In the genomic region with DNA sequence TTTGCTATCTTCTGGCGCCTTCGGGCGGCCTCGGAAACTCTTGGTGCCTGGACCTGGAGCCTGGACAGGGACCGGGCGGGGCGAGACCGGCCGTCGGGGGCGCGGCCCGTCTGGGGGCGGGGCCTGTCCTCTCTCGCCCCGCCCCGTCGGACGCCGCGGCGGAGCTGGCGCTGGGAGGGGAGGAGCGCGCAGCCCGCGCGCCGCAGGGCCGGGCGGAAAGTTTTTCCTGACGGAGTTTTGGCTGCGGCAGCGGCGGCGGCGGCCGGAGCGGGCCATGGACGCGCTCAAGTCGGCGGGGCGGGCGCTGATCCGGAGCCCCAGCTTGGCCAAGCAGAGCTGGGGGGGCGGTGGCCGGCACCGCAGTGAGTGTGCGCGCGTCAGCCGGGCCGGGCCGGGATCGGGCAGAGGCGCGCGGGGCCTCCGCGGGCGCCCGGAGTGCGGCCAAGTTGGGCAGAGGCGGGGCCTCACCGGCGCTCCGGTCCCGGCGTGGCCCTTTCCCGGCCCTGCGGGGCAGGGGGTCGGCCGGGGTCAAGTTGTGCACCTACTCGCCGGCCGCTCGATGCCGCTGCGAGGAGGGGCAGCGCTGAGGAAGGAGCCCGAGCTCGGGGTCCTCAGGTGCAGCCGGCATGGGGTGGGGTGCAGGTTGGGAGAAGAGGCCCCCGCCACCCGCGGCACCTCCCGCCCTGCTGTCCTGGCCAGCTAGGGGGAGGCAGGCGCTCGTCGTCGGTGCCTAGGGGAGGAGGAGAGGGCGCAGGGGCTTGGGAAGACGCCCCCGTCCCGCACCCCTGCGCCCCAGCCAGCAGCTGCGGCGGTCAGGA, we compare ENCODE assay signal across 8 cellular contexts. TPM values are rescaled to one million over a fixed set of nuclear protein-coding genes. Genes with fewer than 3 reads are reported as not detected.
DNase-seq lines count a peak whose midpoint lies in the region; ATAC-seq, FAIRE-seq and TF ChIP-seq lines count a peak whose summit lies in the region.

A gene with protein sequence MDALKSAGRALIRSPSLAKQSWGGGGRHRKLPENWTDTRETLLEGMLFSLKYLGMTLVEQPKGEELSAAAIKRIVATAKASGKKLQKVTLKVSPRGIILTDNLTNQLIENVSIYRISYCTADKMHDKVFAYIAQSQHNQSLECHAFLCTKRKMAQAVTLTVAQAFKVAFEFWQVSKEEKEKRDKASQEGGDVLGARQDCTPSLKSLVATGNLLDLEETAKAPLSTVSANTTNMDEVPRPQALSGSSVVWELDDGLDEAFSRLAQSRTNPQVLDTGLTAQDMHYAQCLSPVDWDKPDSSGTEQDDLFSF (plus strand): TSS at position 182 of the 818 bp plus-strand sequence. CDS start 93 bp downstream, at position 275.

- H3K36me3 Mint-ChIP-seq in CD14-positive monocyte (peaks cover 0 to 6% of the 10 kb centered on the region in 2 donors), type B pancreatic cell (no peaks in the 10 kb centered on the region)

- peak within 1 kb of the TSS; percentile 48 to 95 (median 65) for H3K4me3 ChIP-seq in adrenal gland
- peak within 1 kb of the TSS; percentile 82 to 99 (median 94) for H3K4me3 ChIP-seq in heart left ventricle
- peak within 1 kb of the TSS; percentile 87 to 98 (median 96) for H3K4me3 ChIP-seq in pancreas

- H3K27me3 ChIP-seq in adrenal gland (no peaks in the 10 kb centered on the region), heart left ventricle (no peaks in the 10 kb centered on the region), pancreas (no peaks in the 10 kb centered on the region)

- H3K27ac ChIP-seq in adrenal gland (peak within 1 kb of the TSS in 4 of 5 donors; percentile 85 to 96 (median 89)), heart left ventricle (peak within 1 kb of the TSS; percentile 43 to 96 (median 88)), pancreas (peak within 1 kb of the TSS; percentile 78 to 91 (median 83))

- TF ChIP-seq POLR2A in adrenal gland (IDR thresholded peaks at IDR 0.05), result peak; percentile 75 to 90
- peak; percentile 82 to 96 for TF ChIP-seq POLR2A in heart left ventricle (IDR thresholded peaks at IDR 0.05)

- TF ChIP-seq CTCF in CD14-positive monocyte (IDR thresholded peaks at IDR 0.05) (no peak), adrenal gland (IDR thresholded peaks at IDR 0.05) (peak in 2 of 6 experiments; percentile 8 to 10), heart left ventricle (IDR thresholded peaks at IDR 0.05) (peak in 2 of 12 donors; percentile 11 to 12), pancreas (IDR thresholded peaks at IDR 0.05) (no peak), type B pancreatic cell (conservative IDR thresholded peaks at IDR 0.05) (no peak)

- H3K27ac Mint-ChIP-seq in CD14-positive monocyte (peak within 1 kb of the TSS in 3 of 7 donors; percentile 23 to 49 (median 30)), type B pancreatic cell (peak within 1 kb of the TSS; percentile 29)

- peaks cover 41% of the 10 kb centered on the region for H3K4me1 Mint-ChIP-seq in CD14-positive monocyte
- H3K4me1 Mint-ChIP-seq in type B pancreatic cell (ENCODE audit: unreplicated experiment), result peaks cover 4% of the 10 kb centered on the region

- intact Hi-C loops in CD14-positive monocyte (cut with micrococcal nuclease) (loop anchor here in 1 of 2 donors (10.0 kb wide), 1 partner anchor 71 kb away; a partner anchor contains a TSS), adrenal gland (cut with DNase I) (no loop called here), heart left ventricle (cut with DNase I) (loop anchor here in 1 of 10 donors (10.0 kb wide), 1 partner anchor 151 kb away; no protein-coding TSS in a partner anchor), pancreas (cut with DNase I) (no loop called here)

- H3K36me3 ChIP-seq in adrenal gland (replicated peaks in 1 of 2) (no peaks in the 10 kb centered on the region), heart left ventricle (no peaks in the 10 kb centered on the region), pancreas (no peaks in the 10 kb centered on the region)

- H3K9me3 Mint-ChIP-seq in CD14-positive monocyte (peaks cover 0 to 2% (median 0%) of the 10 kb centered on the region in 7 donors), type B pancreatic cell (no peaks in the 10 kb centered on the region)

- peak; percentile 88 for ATAC-seq in GM19351 (IDR thresholded peaks at IDR 0.05; ENCODE audit: unreplicated experiment)
- ATAC-seq in heart left ventricle, result peak; percentile 79 to 96 (median 94)
- ATAC-seq in pancreas, result peak; percentile 82 to 90 (median 88)

- peaks cover 3 to 12% (median 5%) of the 10 kb centered on the region in 3 donors for H3K27me3 Mint-ChIP-seq in CD14-positive monocyte (ENCODE audit: low read depth in 3 of 3)
- H3K27me3 Mint-ChIP-seq in type B pancreatic cell, result peaks cover 6% of the 10 kb centered on the region

- DNase-seq in CD14-positive monocyte (ENCODE audit: low spot score), result peak; percentile 59
- peak; percentile 72 for DNase-seq in HK-2 (ENCODE audit: unreplicated experiment)
- peak; percentile 37 for DNase-seq in SW480 (ENCODE audit: low spot score)
- peak; percentile 70 to 82 (median 75) for DNase-seq in adrenal gland
- DNase-seq in heart left ventricle, result peak; percentile 82 to 92 (median 83)
- DNase-seq in pancreas, result peak; percentile 69 to 94 (median 86)
- peak; percentile 87 for DNase-seq in type B pancreatic cell (ENCODE audit: extremely low spot score, unreplicated experiment)

- FAIRE-seq in pancreas (lab: Jason Lieb, UNC), result no peak

- no peaks in the 10 kb centered on the region for H3K9me3 ChIP-seq in adrenal gland (replicated peaks in 1 of 3)
- H3K9me3 ChIP-seq in heart left ventricle, result no peaks in the 10 kb centered on the region
- H3K9me3 ChIP-seq in pancreas, result no peaks in the 10 kb centered on the region

- H3K4me3 Mint-ChIP-seq in CD14-positive monocyte (peak within 1 kb of the TSS; percentile 73 to 87), type B pancreatic cell (peak within 1 kb of the TSS; percentile 84)

- peaks cover 0 to 32% of the 10 kb centered on the region in 2 donors for H3K4me1 ChIP-seq in adrenal gland (replicated peaks in 1 of 2)
- peaks cover 3 to 48% (median 33%) of the 10 kb centered on the region in 12 donors for H3K4me1 ChIP-seq in heart left ventricle
- peaks cover 11 to 33% (median 19%) of the 10 kb centered on the region in 3 donors for H3K4me1 ChIP-seq in pancreas

- 0 to 1% (median 0%) methylated on average over 29 to 98 of the region's 99 CpGs; no CpG with 5 or more reads in 1 of the 4 donors for WGBS in adrenal gland, 4 donors
- WGBS in heart left ventricle, 4 donors, result 0 to 1% (median 1%) methylated on average over 17 to 99 of the region's 99 CpGs
- WGBS in pancreas, 2 donors, result 0 to 1% methylated on average over 74 to 99 of the region's 99 CpGs

RNA-seq across cellular contexts. Expression of the gene that starts here (rescaled TPM):
- polyA plus RNA-seq in CD14-positive monocyte (10 to 100 TPM; 14.6 to 18.5 TPM), adrenal gland (10 to 100 TPM; 19.0 to 25.6 (median 21.4) TPM), heart left ventricle (10 to 100 TPM in 1 of 2 donors, 1 to 10 TPM in 1; 9.0 to 15.4 TPM), pancreas (10 to 100 TPM; 27.1 to 71.9 TPM)
- total RNA-seq in adrenal gland (10 to 100 TPM; 26.3 to 39.1 (median 29.0) TPM), heart left ventricle (10 to 100 TPM in 8 of 9 donors, 1 to 10 TPM in 1; 9.9 to 17.4 (median 13.3) TPM), pancreas (10 to 100 TPM; 21.0 to 25.9 (median 23.6) TPM), type B pancreatic cell (ENCODE audit: low replicate concordance) (20.7 and 21.3 TPM in 2 replicates)

Comparison
In these comparisons a context has a peak if more than half of its experiments do, and no peak if none do; other contexts are left out.
1. Peak in every context shown above with its lines: DNase-seq, ATAC-seq, H3K4me3 ChIP-seq and H3K27ac ChIP-seq.
2. DNase-seq: peak in every context shown above with its lines; median percentile 87 in type B pancreatic cell; 86 in pancreas; 83 in heart left ventricle; 75 in adrenal gland; 72 in HK-2; 59 in CD14-positive monocyte; 37 in SW480.